Comparison of ENCODE assay signal across 22 cellular contexts in the genomic region with DNA sequence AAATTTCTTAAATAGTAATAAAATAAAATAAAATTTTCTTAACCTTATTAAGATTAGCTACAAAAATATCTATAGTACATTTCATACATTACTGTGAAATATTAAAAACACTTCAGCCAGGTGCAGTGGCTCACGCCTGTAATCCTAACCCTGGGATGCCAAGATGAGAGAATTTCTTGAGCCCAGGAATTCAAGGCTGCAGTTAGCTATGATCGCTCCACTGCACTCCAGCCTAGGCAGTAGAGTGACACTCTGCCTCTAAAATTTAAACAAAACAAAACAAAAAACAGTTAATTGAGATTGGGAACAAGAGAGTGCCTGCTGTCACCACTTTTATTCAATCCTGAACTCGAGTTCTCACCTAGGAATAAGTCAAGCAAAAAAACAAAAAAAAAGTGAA.
"Had no signal": no experiment of that assay in that cellular context is flagged by ENCODE, and none has a peak within 500 bp of the region (broad histone marks: within the 10 kb centered on the region; RNA-seq: fewer than 3 reads in every experiment).

No MANE protein-coding gene starts in this region.

- FAIRE-seq: islet of Langerhans, keratinocyte had no signal

- H3K4me3 Mint-ChIP-seq: mesothelial cell of epicardium, naive B cell had no signal

- H3K36me3 ChIP-seq: esophagus squamous epithelium, gastroesophageal sphincter, heart left ventricle, left lung, lower lobe of right lung had no signal

- H3K27ac ChIP-seq: coronary artery, dorsolateral prefrontal cortex, epithelial cell of prostate, esophagus squamous epithelium, gastroesophageal sphincter, heart left ventricle, hepatocyte, left lung, lower lobe of right lung had no signal

- H3K4me2 ChIP-seq: hepatocyte had no signal

- H3K9me3 ChIP-seq: esophagus squamous epithelium, gastroesophageal sphincter, heart left ventricle, left lung, lower lobe of right lung, mucosa of descending colon had no signal

- H3K79me2 ChIP-seq: hepatocyte had no signal

- H3K36me3 Mint-ChIP-seq: mesothelial cell of epicardium, naive B cell had no signal

- H3K4me1 Mint-ChIP-seq: mesothelial cell of epicardium, naive B cell had no signal

- H2AFZ ChIP-seq: hepatocyte had no signal

- H3K27me3 ChIP-seq: esophagus squamous epithelium, gastroesophageal sphincter, heart left ventricle, hepatocyte, left lung had no signal

- H3K4me1 ChIP-seq: esophagus squamous epithelium, gastroesophageal sphincter, heart left ventricle, left lung, lower lobe of right lung had no signal

- H3K27ac Mint-ChIP-seq: mesothelial cell of epicardium, naive B cell had no signal

- H3K27me3 Mint-ChIP-seq: naive B cell had no signal

- H3K9me3 Mint-ChIP-seq: mesothelial cell of epicardium had no signal

- DNase-seq: dermis blood vessel endothelial cell; dorsolateral prefrontal cortex; effector CD4-positive, alpha-beta T cell; effector memory CD4-positive, alpha-beta T cell; erythroblast; esophagus squamous epithelium; foreskin fibroblast; heart left ventricle; left cardiac atrium; left lung; left ventricle myocardium superior; lower lobe of right lung; mesenchymal stem cell; mucosa of descending colon; naive B cell had no signal

- H3K4me3 ChIP-seq: coronary artery, dorsolateral prefrontal cortex, esophagus squamous epithelium, gastroesophageal sphincter, heart left ventricle, hepatocyte, left lung, lower lobe of right lung, mucosa of descending colon had no signal
